ENCODE assay signal across 12 cellular contexts in the genomic region with DNA sequence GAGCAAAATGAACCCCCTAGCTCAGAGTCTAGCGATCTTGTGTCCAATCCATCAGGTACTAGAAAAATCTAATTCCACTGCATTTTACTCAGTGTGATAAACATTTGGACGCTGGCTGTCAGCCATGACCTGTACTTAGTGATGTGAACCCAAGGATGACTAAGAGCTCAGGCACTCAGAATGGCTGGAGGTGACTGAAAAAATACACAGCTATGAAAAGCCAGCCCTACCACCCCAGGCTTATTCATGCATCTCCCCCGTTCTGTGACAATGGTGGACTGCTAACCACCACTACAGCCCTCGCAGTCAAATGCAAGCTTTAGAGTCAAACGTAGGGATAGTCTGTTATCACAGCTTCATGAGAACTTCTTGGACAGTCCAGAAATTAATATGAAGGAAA. TPM values are rescaled to one million over a fixed set of nuclear protein-coding genes. Genes with fewer than 3 reads are reported as not detected.
A peak's percentile ranks its signal among the peaks of the same experiment; 100 is the strongest.
DNase-seq lines count a peak whose midpoint lies in the region; ATAC-seq and TF ChIP-seq lines count a peak whose summit lies in the region.
"Had no signal": no experiment of that assay in that cellular context is flagged by ENCODE, and none has a peak within 500 bp of the region (broad histone marks: within the 10 kb centered on the region; RNA-seq: fewer than 3 reads in every experiment).

No MANE protein-coding gene starts in this region.

- CTCF ChIA-PET in HEK293T (lab: Yijun Ruan, JAX): interaction anchor here (1.1 kb wide), 1 partner anchor 14 kb away, joined by 4 read pairs; no protein-coding TSS in a partner anchor

- POLR2A ChIA-PET in HEK293T (lab: Yijun Ruan, JAX): no interaction called here

- no peak for TF ChIP-seq CTCF in omental fat pad (IDR thresholded peaks at IDR 0.05)

- peak; percentile 79 for ATAC-seq in omental fat pad (ENCODE audit: low FRiP score)

- peak; percentile 57 for DNase-seq in DMS53 (lab: John Stamatoyannopoulos, UW)
- peak; percentile 71 for DNase-seq in NCI-H226
- peak; percentile 94 for DNase-seq in dermis blood vessel endothelial cell
- peak; percentile 44 for DNase-seq in omental fat pad (ENCODE audit: low spot score)
- no peak for DNase-seq in cortex of kidney (lab: John Stamatoyannopoulos, UW)
- no peak for DNase-seq in HEK293T (ENCODE audit: extremely low spot score)
- no peak for DNase-seq in DMS153 treated with DMSO at 0.1 percent for 48 hours (lab: John Stamatoyannopoulos, UW; ENCODE audit: unreplicated experiment)
- DNase-seq in stimulated activated naive CD4-positive, alpha-beta T cell treated with Interleukin-2 at 50 U/mL for 16 hours (lab: John Stamatoyannopoulos, UW): no peak
- DNase-seq: BE2C, cerebellar nuclear complex, SHP77 treated with DMSO at 0.1 percent for 48 hours, WERI-Rb-1 had no signal

TF ChIP-seq in HEK293T, 16 proteins besides CTCF, POLR2A, EP300 and RAD21:
- TF ChIP-seq FOXK2 (IDR thresholded peaks at IDR 0.05) (no peak), TARDBP (IDR thresholded peaks at IDR 0.05) (no peak), BHLHE40 (IDR thresholded peaks at IDR 0.05; ENCODE audit: borderline replicate concordance) (no peak), SUZ12 (IDR thresholded peaks at IDR 0.05) (no peak), LEF1 (IDR thresholded peaks at IDR 0.05; ENCODE audit: borderline replicate concordance) (no peak), FOXA1 (IDR thresholded peaks at IDR 0.05) (no peak), HDGF (IDR thresholded peaks at IDR 0.05; ENCODE audit: borderline replicate concordance) (no peak), NFRKB (IDR thresholded peaks at IDR 0.05) (no peak), ARNT (IDR thresholded peaks at IDR 0.05) (no peak), CTBP1 (IDR thresholded peaks at IDR 0.05; ENCODE audit: borderline replicate concordance) (no peak), SP1 (IDR thresholded peaks at IDR 0.05) (no peak)
- TF ChIP-seq, protein P1, sequence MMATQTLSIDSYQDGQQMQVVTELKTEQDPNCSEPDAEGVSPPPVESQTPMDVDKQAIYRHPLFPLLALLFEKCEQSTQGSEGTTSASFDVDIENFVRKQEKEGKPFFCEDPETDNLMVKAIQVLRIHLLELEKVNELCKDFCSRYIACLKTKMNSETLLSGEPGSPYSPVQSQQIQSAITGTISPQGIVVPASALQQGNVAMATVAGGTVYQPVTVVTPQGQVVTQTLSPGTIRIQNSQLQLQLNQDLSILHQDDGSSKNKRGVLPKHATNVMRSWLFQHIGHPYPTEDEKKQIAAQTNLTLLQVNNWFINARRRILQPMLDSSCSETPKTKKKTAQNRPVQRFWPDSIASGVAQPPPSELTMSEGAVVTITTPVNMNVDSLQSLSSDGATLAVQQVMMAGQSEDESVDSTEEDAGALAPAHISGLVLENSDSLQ (IDR thresholded peaks at IDR 0.05): no peak

RNA-seq across cellular contexts. Expression of a gene that starts 14.9 kb away (rescaled TPM):
- total RNA-seq in dermis blood vessel endothelial cell (7.6 and 27.7 TPM in 2 replicates), omental fat pad (10 to 100 TPM in 1 of 4 donors, 1 to 10 TPM in 3; 3.7 to 18.8 (median 4.5) TPM)

Comparison
In these comparisons a context has a peak if more than half of its experiments do, and no peak if none do; other contexts are left out.
1. DNase-seq: peak in DMS53 (single experiment), NCI-H226 (single experiment), dermis blood vessel endothelial cell (single experiment) and omental fat pad (single experiment); none in cortex of kidney (single experiment), HEK293T (single experiment), DMS153 treated with DMSO at 0.1 percent for 48 hours (single experiment) and stimulated activated naive CD4-positive, alpha-beta T cell treated with Interleukin-2 at 50 U/mL for 16 hours (single experiment).